ENCODE assay signal across 10 cellular contexts in genomic region chr14:103091883-103092222, GRCh38. TPM values are rescaled to one million over a fixed set of nuclear protein-coding genes. Genes with fewer than 3 reads are reported as not detected.
DNase-seq lines count a peak whose midpoint lies in the region; ATAC-seq and TF ChIP-seq lines count a peak whose summit lies in the region.
"Had no signal": no experiment of that assay in that cellular context is flagged by ENCODE, and none has a peak within 500 bp of the region (broad histone marks: within the 10 kb centered on the region; RNA-seq: fewer than 3 reads in every experiment).

No MANE protein-coding gene starts in this region.

- DNase-seq in stimulated activated naive CD8-positive, alpha-beta T cell treated with anti-CD3 and anti-CD28 coated beads, Interleukin-15, Interleukin-2, amounts not matched to agents 100 U/mL and 50 U/mL, for 24 hours = no peak
- DNase-seq in brain microvascular endothelial cell (no peak), mesendoderm (no peak), cerebellum (ENCODE audit: low spot score) (no peak), NCI-H524 (lab: John Stamatoyannopoulos, UW) (no peak)

- H3K79me1 ChIP-seq in mesendoderm (ENCODE audit: low read length) = no peaks in the 10 kb centered on the region

- H3K4me1 ChIP-seq in mesendoderm (ENCODE audit: control insufficient read depth, low read depth, low read length) = no peaks in the 10 kb centered on the region

- H3K9ac ChIP-seq in mesendoderm (ENCODE audit: low read length) = peak overlapping the region; percentile 58

- H3K36me3 Mint-ChIP-seq in stimulated activated naive CD8-positive, alpha-beta T cell treated with anti-CD3 and anti-CD28 coated beads, Interleukin-15, Interleukin-2, amounts not matched to agents 100 ng/mL and 50 ng/mL, for 24 hours (ENCODE audit: low read depth) = no peaks in the 10 kb centered on the region
- H3K36me3 Mint-ChIP-seq: brain had no signal

- TF ChIP-seq CTCF in brain microvascular endothelial cell (IDR thresholded peaks at IDR 0.05; ENCODE audit: low read depth, low read length, missing control alignments) = no peak

- peak overlapping the region; percentile 23 for H3K4me2 ChIP-seq in mesendoderm (ENCODE audit: low read length)

- in situ Hi-C loops in brain microvascular endothelial cell (cut with HindIII; ENCODE audit: low pct_ligation_motif_present, low sequenced_read_pairs) = no loop called here

- H3K27me3 ChIP-seq in brain microvascular endothelial cell (replicated peaks) = no peaks in the 10 kb centered on the region
- no peaks in the 10 kb centered on the region for H3K27me3 ChIP-seq in mesendoderm (ENCODE audit: insufficient read depth, low read length, poor library complexity)

- H3K4ac ChIP-seq in mesendoderm (ENCODE audit: low read depth, low read length) = no peak overlapping the region

- peak overlapping the region; percentile 13 for H3K4me3 Mint-ChIP-seq in stimulated activated naive CD8-positive, alpha-beta T cell treated with anti-CD3 and anti-CD28 coated beads, Interleukin-15, Interleukin-2, amounts not matched to agents 100 ng/mL and 50 ng/mL, for 24 hours
- H3K4me3 Mint-ChIP-seq: brain had no signal

- no peak overlapping the region for H3K27ac Mint-ChIP-seq in stimulated activated naive CD8-positive, alpha-beta T cell treated with anti-CD3 and anti-CD28 coated beads, Interleukin-15, Interleukin-2, amounts not matched to agents 100 ng/mL and 50 ng/mL, for 24 hours
- H3K27ac Mint-ChIP-seq: brain had no signal

- no peak for ATAC-seq in stimulated activated naive CD8-positive, alpha-beta T cell treated with anti-CD3 and anti-CD28 coated beads, Interleukin-15, Interleukin-2, amounts not matched to agents 100 U/mL and 50 U/mL, for 24 hours
- ATAC-seq in HG03280 (IDR thresholded peaks at IDR 0.05; ENCODE audit: unreplicated experiment) (no peak), GM18517 (IDR thresholded peaks at IDR 0.05; ENCODE audit: unreplicated experiment) (no peak)

- H2BK15ac ChIP-seq in mesendoderm (replicated peaks; ENCODE audit: low read depth) = no peak overlapping the region

- no peaks in the 10 kb centered on the region for H3K9me3 Mint-ChIP-seq in stimulated activated naive CD8-positive, alpha-beta T cell treated with anti-CD3 and anti-CD28 coated beads, Interleukin-15, Interleukin-2, amounts not matched to agents 100 ng/mL and 50 ng/mL, for 24 hours

- no peak overlapping the region for H2BK5ac ChIP-seq in mesendoderm (ENCODE audit: low read length)

- H3K4me3 ChIP-seq in brain microvascular endothelial cell (ENCODE audit: low read depth, low read length) (peak overlapping the region; percentile 27), mesendoderm (ENCODE audit: low read length) (no peak overlapping the region)

- H3K4me1 Mint-ChIP-seq in stimulated activated naive CD8-positive, alpha-beta T cell treated with anti-CD3 and anti-CD28 coated beads, Interleukin-15, Interleukin-2, amounts not matched to agents 100 ng/mL and 50 ng/mL, for 24 hours (ENCODE audit: low read depth) = peaks cover 4% of the 10 kb centered on the region

- H3K56ac ChIP-seq in mesendoderm (ENCODE audit: low read length) = peak overlapping the region; percentile 73

- H3K18ac ChIP-seq in mesendoderm (ENCODE audit: low read length) = peak overlapping the region; percentile 11

- no peak overlapping the region for H2BK120ac ChIP-seq in mesendoderm (ENCODE audit: low read depth, low read length)

- H3K36me3 ChIP-seq in brain microvascular endothelial cell (replicated peaks) = no peaks in the 10 kb centered on the region
- H3K36me3 ChIP-seq in mesendoderm (ENCODE audit: control insufficient read depth, insufficient read depth, low read length) = no peaks in the 10 kb centered on the region

- peaks cover 2% of the 10 kb centered on the region for H3K27me3 Mint-ChIP-seq in stimulated activated naive CD8-positive, alpha-beta T cell treated with anti-CD3 and anti-CD28 coated beads, Interleukin-15, Interleukin-2, amounts not matched to agents 100 ng/mL and 50 ng/mL, for 24 hours

- H3K27ac ChIP-seq in brain microvascular endothelial cell (no peak overlapping the region), mesendoderm (ENCODE audit: low read depth, low read length) (no peak overlapping the region)

- H3K79me2 ChIP-seq in mesendoderm (ENCODE audit: control insufficient read depth, insufficient read depth, low read length) = no peaks in the 10 kb centered on the region

- H2AK5ac ChIP-seq in mesendoderm (ENCODE audit: low read length) = no peak overlapping the region

- peak overlapping the region; percentile 80 for H3K23ac ChIP-seq in mesendoderm (ENCODE audit: low read length)

- H4K8ac ChIP-seq in mesendoderm (ENCODE audit: low read depth, low read length) = no peak overlapping the region

- H4K5ac ChIP-seq in mesendoderm (ENCODE audit: low read length) = no peak overlapping the region

- no CpG with 5 or more reads among the region's 9 CpGs for WGBS in mesendoderm (ENCODE audit: extremely low coverage, insufficient coverage, low lambda C conversion rate)

RNA-seq across cellular contexts. Expression of gene EXOC3L4, which starts 2.7 kb away (rescaled TPM):
- polyA plus RNA-seq in mesendoderm (2013, experiment 1 of 2) = 0.10 TPM
- polyA plus RNA-seq in mesendoderm (2013, experiment 2 of 2) = not detected
- 0.36 TPM for total RNA-seq in cerebellum
- total RNA-seq: T-helper 2 cell treated with Interferon-gamma antibody and Interleukin-4, amounts not matched to agents 100 ng/mL and 5 ng/mL, for 36 hours had no signal

RNA-seq across cellular contexts. Expression of gene LBHD2, which starts 7.8 kb away (rescaled TPM):
- not detected for polyA plus RNA-seq in mesendoderm (2013, experiment 1 of 2)
- not detected for polyA plus RNA-seq in mesendoderm (2013, experiment 2 of 2)
- not detected for total RNA-seq in cerebellum
- total RNA-seq: T-helper 2 cell treated with Interferon-gamma antibody and Interleukin-4, amounts not matched to agents 100 ng/mL and 5 ng/mL, for 36 hours had no signal

RNA-seq across cellular contexts. Expression of gene TNFAIP2, which starts 31.4 kb away (rescaled TPM):
- polyA plus RNA-seq in mesendoderm (2013, experiment 1 of 2) = 30.9 TPM
- 29.3 TPM for polyA plus RNA-seq in mesendoderm (2013, experiment 2 of 2)
- total RNA-seq in cerebellum = 8.6 TPM

RNA-seq across cellular contexts. Expression of gene CDC42BPB, which starts 34.5 kb away (rescaled TPM):
- 49.9 TPM for polyA plus RNA-seq in mesendoderm (2013, experiment 1 of 2)
- 48.4 TPM for polyA plus RNA-seq in mesendoderm (2013, experiment 2 of 2)
- total RNA-seq in cerebellum = 102 TPM
